In genomic region chr17:42183741-42184711, GRCh38 we compare ENCODE assay signal across 8 cellular contexts. TPM values are rescaled to one million over a fixed set of nuclear protein-coding genes. Genes with fewer than 3 reads are reported as not detected.
A peak's percentile ranks its signal among the peaks of the same experiment; 100 is the strongest.
DNase-seq lines count a peak whose midpoint lies in the region; FAIRE-seq and TF ChIP-seq lines count a peak whose summit lies in the region.

No MANE protein-coding gene starts in this region.

- no peaks in the 10 kb centered on the region for H3K27me3 ChIP-seq in WERI-Rb-1 (ENCODE audit: insufficient read depth, low read depth, severe bottlenecking)

- peak; percentile 97 for TF ChIP-seq CTCF in WERI-Rb-1 (IDR thresholded peaks at IDR 0.05; ENCODE audit: low read depth, low read length)
- TF ChIP-seq CTCF in kidney (IDR thresholded peaks at IDR 0.05; ENCODE audit: borderline replicate concordance, extremely low read depth, insufficient read depth), result peak; percentile 84

- TF ChIP-seq POLR2A in H54 (IDR thresholded peaks at IDR 0.05; ENCODE audit: low read depth, low read length), result no peak

- H3K4me1 ChIP-seq in ES-I3 (ENCODE audit: insufficient read depth, low read length), result peaks cover 25% of the 10 kb centered on the region
- peaks cover 0 to 20% of the 10 kb centered on the region in 2 donors for H3K4me1 ChIP-seq in kidney (ENCODE audit: control insufficient read depth in 1 of 2, insufficient read depth in 1 of 2, low read depth in 1 of 2, low read length in 2 of 2)

- H3K27ac ChIP-seq in WERI-Rb-1 (peak overlapping the region; percentile 23), caudate nucleus (ENCODE audit: low read depth, low read length) (peak overlapping the region; percentile 88), kidney (ENCODE audit: low read depth in 2 of 2, low read length in 2 of 2) (peak overlapping the region; percentile 14 to 43)

- H3K9me3 ChIP-seq in ES-I3 (ENCODE audit: control insufficient read depth, insufficient read depth, low read length), result no peaks in the 10 kb centered on the region
- H3K9me3 ChIP-seq in WERI-Rb-1 (ENCODE audit: severe bottlenecking), result no peaks in the 10 kb centered on the region
- no peaks in the 10 kb centered on the region for H3K9me3 ChIP-seq in kidney (ENCODE audit: control insufficient read depth in 1 of 2, low read length in 2 of 2)

- FAIRE-seq in kidney (lab: Jason Lieb, UNC) (no peak), H54 (lab: Jason Lieb, UNC) (no peak)

- peak; percentile 63 for DNase-seq in HCEC 1CT
- DNase-seq in NCI-H1436 treated with DMSO at 0.1 percent for 48 hours (lab: John Stamatoyannopoulos, UW), result peak; percentile 3
- DNase-seq in WERI-Rb-1, result peak; percentile 83
- peak in 54 of 61 donors; percentile 17 to 79 (median 54) for DNase-seq in caudate nucleus (lab: John Stamatoyannopoulos, UW)
- peak; percentile 88 for DNase-seq in kidney
- DNase-seq in stimulated activated CD4-positive, alpha-beta T cell treated with anti-CD3 and anti-CD28 coated beads, Interleukin-12 subunit alpha, Interleukin-12 subunit beta, amount 100 ng/mL, for 48 hours (ENCODE audit: low read depth in 2 of 3, low spot score in 1 of 3), result peak; percentile 66 to 78 (median 75)
- DNase-seq in H54 (ENCODE audit: insufficient read length, low spot score), result no peak

- H3K4me3 ChIP-seq in WERI-Rb-1 (ENCODE audit: low read depth, low read length) (peak overlapping the region; percentile 73), kidney (ENCODE audit: low read length in 2 of 2) (peak overlapping the region; percentile 60 to 66)

- H3K9ac ChIP-seq in ES-I3 (ENCODE audit: low read depth, low read length), result peak overlapping the region; percentile 64
- peak overlapping the region; percentile 17 to 55 for H3K9ac ChIP-seq in kidney (ENCODE audit: low read length in 2 of 2)

- H3K36me3 ChIP-seq in ES-I3 (ENCODE audit: insufficient read depth, low read length), result no peaks in the 10 kb centered on the region
- no peaks in the 10 kb centered on the region for H3K36me3 ChIP-seq in WERI-Rb-1
- no peaks in the 10 kb centered on the region for H3K36me3 ChIP-seq in kidney (ENCODE audit: control insufficient read depth in 1 of 2, insufficient read depth in 2 of 2, low read length in 2 of 2)

- intact Hi-C loops in kidney (cut with DNase I), result no loop called here

RNA-seq across cellular contexts. Expression of gene HCRT, which starts 1.2 kb away (rescaled TPM):
- total RNA-seq in kidney, result not detected
- polyA plus RNA-seq in kidney (ENCODE audit: insufficient read depth, low read depth, low replicate concordance), result not detected

RNA-seq across cellular contexts. Expression of gene KCNH4, which starts 3.1 kb away (rescaled TPM):
- 0.35 TPM for total RNA-seq in kidney
- polyA plus RNA-seq in kidney (ENCODE audit: insufficient read depth, low read depth, low replicate concordance), result not detected

RNA-seq across cellular contexts. Expression of gene GHDC, which starts 10.3 kb away (rescaled TPM):
- 41.2 TPM for total RNA-seq in kidney
- 37.0 TPM for polyA plus RNA-seq in kidney (ENCODE audit: insufficient read depth, low read depth, low replicate concordance)

RNA-seq across cellular contexts. Expression of gene RAB5C, which starts 29.2 kb away (rescaled TPM):
- 159 TPM for total RNA-seq in kidney
- 286 TPM for polyA plus RNA-seq in kidney (ENCODE audit: insufficient read depth, low read depth, low replicate concordance)

Comparison
In these comparisons a context has a peak if more than half of its experiments do, and no peak if none do; other contexts are left out.
1. H3K27ac ChIP-seq: peak in every context shown above with its lines; median percentile 88 in caudate nucleus; 28 in kidney; 23 in WERI-Rb-1.